16 cellular contexts compared by ENCODE assay signal in the genomic region with DNA sequence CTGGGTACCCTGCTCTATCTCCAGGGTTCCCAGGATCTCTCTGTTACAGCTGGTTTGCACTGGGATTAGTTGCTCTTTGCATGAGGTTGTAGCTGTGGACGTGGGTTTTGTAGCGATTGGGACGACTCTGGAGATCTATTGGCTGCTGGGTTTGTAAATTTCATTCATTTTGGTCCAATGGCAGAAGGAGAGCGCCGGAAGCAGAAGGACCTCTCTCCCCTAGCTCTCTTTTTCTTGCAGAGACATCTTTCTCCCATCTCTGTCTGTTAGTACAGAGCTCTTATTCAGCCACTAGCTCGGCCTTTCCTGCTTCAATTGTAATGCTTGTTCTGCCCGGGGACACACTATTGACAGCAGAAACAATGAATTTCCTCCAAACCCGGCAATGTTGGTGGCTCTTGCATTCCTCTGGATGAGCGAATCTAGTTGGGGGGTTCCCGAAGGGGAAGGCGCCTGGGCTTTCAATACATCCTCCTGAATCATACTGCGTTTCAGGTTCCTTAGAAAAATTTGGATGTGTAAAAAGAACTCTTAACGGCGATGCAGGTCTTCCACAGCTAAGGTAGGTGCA. TPM values are rescaled to one million over a fixed set of nuclear protein-coding genes. Genes with fewer than 3 reads are reported as not detected.
DNase-seq lines count a peak whose midpoint lies in the region; ATAC-seq and TF ChIP-seq lines count a peak whose summit lies in the region.
"Had no signal": no experiment of that assay in that cellular context is flagged by ENCODE, and none has a peak within 500 bp of the region (broad histone marks: within the 10 kb centered on the region; RNA-seq: fewer than 3 reads in every experiment).

No MANE protein-coding gene starts in this region.

- no peak overlapping the region for H3K27ac ChIP-seq in endodermal cell (ENCODE audit: low read depth, low read length)
- no peak overlapping the region for H3K27ac ChIP-seq in mesenchymal stem cell (ENCODE audit: low read length, poor library complexity, severe bottlenecking)
- H3K27ac ChIP-seq: breast epithelium, prostate gland, RWPE1 had no signal

- ATAC-seq in HG02610 (IDR thresholded peaks at IDR 0.05; ENCODE audit: unreplicated experiment) = peak; percentile 43
- no peak for ATAC-seq in HG03045 (IDR thresholded peaks at IDR 0.05; ENCODE audit: unreplicated experiment)
- ATAC-seq: activated CD8-positive, alpha-beta memory T cell treated with anti-CD3 and anti-CD28 coated beads, Interleukin-2, amount 10 ng/mL, durations not matched to agents 7 days and 5 days had no signal

- H3K4me1 Mint-ChIP-seq in endodermal cell = no peaks in the 10 kb centered on the region

- H3K4me2 ChIP-seq in mesenchymal stem cell (ENCODE audit: low read length, poor library complexity, severe bottlenecking) = peak overlapping the region; percentile 72

- no peak overlapping the region for H2BK12ac ChIP-seq in mesenchymal stem cell (ENCODE audit: low read length in 2 of 2)

- no peak overlapping the region for H4K91ac ChIP-seq in mesenchymal stem cell (ENCODE audit: low read length)

- no peaks in the 10 kb centered on the region for H3K9me3 Mint-ChIP-seq in endodermal cell

- no peak overlapping the region for H3K27ac Mint-ChIP-seq in endodermal cell
- H3K27ac Mint-ChIP-seq: activated CD8-positive, alpha-beta memory T cell treated with anti-CD3 and anti-CD28 coated beads, Interleukin-2, amount 10 ng/mL, durations not matched to agents 7 days and 5 days had no signal

- TF ChIP-seq CTCF in AG04449 (IDR thresholded peaks at IDR 0.05; ENCODE audit: insufficient read depth, low read length, missing control alignments) (no peak), endodermal cell (conservative IDR thresholded peaks at IDR 0.05) (no peak)

- H3K9me3 ChIP-seq in endodermal cell (ENCODE audit: control insufficient read depth, low read length) = no peaks in the 10 kb centered on the region
- no peaks in the 10 kb centered on the region for H3K9me3 ChIP-seq in mesenchymal stem cell (ENCODE audit: control insufficient read depth, low read length)
- H3K9me3 ChIP-seq: breast epithelium, prostate gland had no signal

- peak overlapping the region; percentile 15 for H3K9ac ChIP-seq in endodermal cell (ENCODE audit: extremely low read depth, low read length, poor library complexity, severe bottlenecking)
- no peak overlapping the region for H3K9ac ChIP-seq in mesenchymal stem cell (ENCODE audit: low read length)

- H3K36me3 Mint-ChIP-seq in endodermal cell (ENCODE audit: low read depth) = no peaks in the 10 kb centered on the region
- H3K36me3 Mint-ChIP-seq: activated CD8-positive, alpha-beta memory T cell treated with anti-CD3 and anti-CD28 coated beads, Interleukin-2, amount 10 ng/mL, durations not matched to agents 7 days and 5 days had no signal

- H2BK120ac ChIP-seq in mesenchymal stem cell (ENCODE audit: low read depth, low read length) = no peak overlapping the region

- no peak for DNase-seq in AG04449 (ENCODE audit: low read depth, low spot score)
- no peak for DNase-seq in endodermal cell
- peak; percentile 35 for DNase-seq in mesenchymal stem cell
- DNase-seq in HT-29 (ENCODE audit: low spot score) = no peak
- no peak for DNase-seq in epidermal melanocyte (ENCODE audit: insufficient read length, low spot score)
- DNase-seq in DMS79 treated with DMSO at 0.1 percent for 48 hours (lab: John Stamatoyannopoulos, UW) = no peak
- DNase-seq: activated CD4-positive, CD25-positive, alpha-beta regulatory T cell; activated CD8-positive, alpha-beta memory T cell treated with anti-CD3 and anti-CD28 coated beads, Interleukin-2, amount 10 ng/mL, durations not matched to agents 7 days and 5 days; activated naive CD4-positive, alpha-beta T cell; MM.1S; T-helper 1 cell had no signal

- H3K27me3 ChIP-seq in endodermal cell (ENCODE audit: control insufficient read depth, insufficient read depth, low read length, poor library complexity, severe bottlenecking) (no peaks in the 10 kb centered on the region), mesenchymal stem cell (ENCODE audit: control insufficient read depth in 1 of 2, insufficient read depth in 1 of 2, low read length in 2 of 2) (no peaks in the 10 kb centered on the region)
- H3K27me3 ChIP-seq: breast epithelium had no signal

- H3K14ac ChIP-seq in mesenchymal stem cell (ENCODE audit: low read length in 2 of 2) = no peak overlapping the region

- peak overlapping the region; percentile 68 for H3K4me3 ChIP-seq in AG04449 (ENCODE audit: low read depth, low read length)
- peak overlapping the region; percentile 90 for H3K4me3 ChIP-seq in endodermal cell (ENCODE audit: low read length)
- H3K4me3 ChIP-seq in mesenchymal stem cell (ENCODE audit: insufficient read depth in 1 of 2, low read depth in 1 of 2, low read length in 2 of 2) = no peak overlapping the region
- H3K4me3 ChIP-seq: breast epithelium, prostate gland had no signal

- H3K36me3 ChIP-seq in endodermal cell (ENCODE audit: control insufficient read depth, insufficient read depth, low read length) (no peaks in the 10 kb centered on the region), mesenchymal stem cell (ENCODE audit: control insufficient read depth in 1 of 2, insufficient read depth in 2 of 2, low read depth in 1 of 2, low read length in 2 of 2) (no peaks in the 10 kb centered on the region)
- H3K36me3 ChIP-seq: breast epithelium, prostate gland had no signal

- H3K18ac ChIP-seq in mesenchymal stem cell (ENCODE audit: low read depth in 1 of 2, low read length in 2 of 2) = no peak overlapping the region

- H3K4me1 ChIP-seq in endodermal cell (ENCODE audit: control insufficient read depth, insufficient read depth, low read length) = no peaks in the 10 kb centered on the region
- no peaks in the 10 kb centered on the region for H3K4me1 ChIP-seq in mesenchymal stem cell (ENCODE audit: control insufficient read depth, insufficient read depth, low read depth, low read length)
- H3K4me1 ChIP-seq: breast epithelium, prostate gland had no signal

- H2AFZ ChIP-seq in mesenchymal stem cell (ENCODE audit: low read depth, low read length) = no peak overlapping the region

- POLR2A ChIA-PET in AG04449 (lab: Yijun Ruan, JAX) = no interaction called here

- H2BK15ac ChIP-seq in mesenchymal stem cell (ENCODE audit: low read depth, poor library complexity, severe bottlenecking) = no peak overlapping the region

- H2BK5ac ChIP-seq in mesenchymal stem cell (ENCODE audit: low read depth, low read length, poor library complexity, severe bottlenecking) = no peak overlapping the region

- H3K27me3 Mint-ChIP-seq in endodermal cell (ENCODE audit: insufficient read depth) = no peaks in the 10 kb centered on the region

- 0 to 1% methylated on average over 1 to 12 of the region's 14 CpGs for WGBS in endodermal cell (ENCODE audit: insufficient coverage in 1 of 2, insufficient read length in 1 of 2), 2 experiments
- WGBS in mesenchymal stem cell = 4% methylated on average over 4 of the region's 14 CpGs

- H3K4me3 Mint-ChIP-seq in endodermal cell = no peak overlapping the region
- H3K4me3 Mint-ChIP-seq: activated CD8-positive, alpha-beta memory T cell treated with anti-CD3 and anti-CD28 coated beads, Interleukin-2, amount 10 ng/mL, durations not matched to agents 7 days and 5 days had no signal

- no peak overlapping the region for H4K8ac ChIP-seq in mesenchymal stem cell (ENCODE audit: low read length)

- no peak overlapping the region for H3K4ac ChIP-seq in mesenchymal stem cell (ENCODE audit: low read depth in 1 of 2, low read length in 2 of 2)

- peaks cover 1% of the 10 kb centered on the region for H3K79me1 ChIP-seq in mesenchymal stem cell (replicated peaks; ENCODE audit: low read length, poor library complexity, severe bottlenecking)

- CTCF ChIA-PET in AG04449 (lab: Yijun Ruan, JAX) = no interaction called here

- no peak overlapping the region for H3K23ac ChIP-seq in mesenchymal stem cell (ENCODE audit: low read length in 2 of 2)

- H2AK5ac ChIP-seq in mesenchymal stem cell (ENCODE audit: low read length, severe bottlenecking) = no peak overlapping the region

RNA-seq across cellular contexts. Expression of gene NLGN4Y, which starts 1.9 kb away (rescaled TPM):
- 10 to 100 TPM in 1 of 2 donors, not detected in 1; 36.7 TPM for total RNA-seq in endodermal cell
- polyA plus RNA-seq in endodermal cell (2013, experiment 1 of 2) = 20.4 TPM
- polyA plus RNA-seq in endodermal cell (2013, experiment 2 of 2) = 17.8 TPM
- polyA plus RNA-seq in mesenchymal stem cell (2013, experiment 1 of 2) = 21.3 TPM
- 21.1 TPM for polyA plus RNA-seq in mesenchymal stem cell (2013, experiment 2 of 2)
- total RNA-seq in HT-29 (2014; rRNA removed; shearing (Covaris generic)) = not detected in 2 replicates

Comparison
In these comparisons a context has a peak if more than half of its experiments do, and no peak if none do; other contexts are left out.
1. H3K4me3 ChIP-seq: peak in AG04449 (single experiment) and endodermal cell (single experiment); none in mesenchymal stem cell (0 of 2).